Comparison of ENCODE assay signal across 1 cellular context in the genomic region with DNA sequence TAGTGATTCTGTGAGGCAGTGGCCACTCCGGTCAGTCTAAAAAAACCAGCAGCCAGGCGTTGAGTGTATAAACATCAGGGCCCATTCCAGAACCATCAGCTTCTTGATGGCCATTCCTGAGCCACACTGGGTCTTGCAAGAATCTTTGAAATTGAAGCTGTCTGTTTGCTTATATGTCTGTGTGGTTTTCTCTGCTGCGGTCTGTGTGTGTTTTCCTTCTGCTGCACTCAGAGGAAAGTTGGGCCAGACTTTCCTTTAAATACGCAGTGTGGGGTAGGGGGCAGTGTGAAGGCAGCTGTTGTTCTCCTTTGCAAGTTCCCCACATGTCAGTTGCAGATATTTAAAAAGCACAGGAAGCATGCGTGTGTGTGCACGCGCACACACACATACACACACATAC.
TF ChIP-seq lines count a peak whose summit lies in the region.

No MANE protein-coding gene starts in this region.

TF ChIP-seq in GM23338, 12 proteins besides CTCF, POLR2A, EP300 and RAD21 (continued from another document):
- TF ChIP-seq, protein P1, sequence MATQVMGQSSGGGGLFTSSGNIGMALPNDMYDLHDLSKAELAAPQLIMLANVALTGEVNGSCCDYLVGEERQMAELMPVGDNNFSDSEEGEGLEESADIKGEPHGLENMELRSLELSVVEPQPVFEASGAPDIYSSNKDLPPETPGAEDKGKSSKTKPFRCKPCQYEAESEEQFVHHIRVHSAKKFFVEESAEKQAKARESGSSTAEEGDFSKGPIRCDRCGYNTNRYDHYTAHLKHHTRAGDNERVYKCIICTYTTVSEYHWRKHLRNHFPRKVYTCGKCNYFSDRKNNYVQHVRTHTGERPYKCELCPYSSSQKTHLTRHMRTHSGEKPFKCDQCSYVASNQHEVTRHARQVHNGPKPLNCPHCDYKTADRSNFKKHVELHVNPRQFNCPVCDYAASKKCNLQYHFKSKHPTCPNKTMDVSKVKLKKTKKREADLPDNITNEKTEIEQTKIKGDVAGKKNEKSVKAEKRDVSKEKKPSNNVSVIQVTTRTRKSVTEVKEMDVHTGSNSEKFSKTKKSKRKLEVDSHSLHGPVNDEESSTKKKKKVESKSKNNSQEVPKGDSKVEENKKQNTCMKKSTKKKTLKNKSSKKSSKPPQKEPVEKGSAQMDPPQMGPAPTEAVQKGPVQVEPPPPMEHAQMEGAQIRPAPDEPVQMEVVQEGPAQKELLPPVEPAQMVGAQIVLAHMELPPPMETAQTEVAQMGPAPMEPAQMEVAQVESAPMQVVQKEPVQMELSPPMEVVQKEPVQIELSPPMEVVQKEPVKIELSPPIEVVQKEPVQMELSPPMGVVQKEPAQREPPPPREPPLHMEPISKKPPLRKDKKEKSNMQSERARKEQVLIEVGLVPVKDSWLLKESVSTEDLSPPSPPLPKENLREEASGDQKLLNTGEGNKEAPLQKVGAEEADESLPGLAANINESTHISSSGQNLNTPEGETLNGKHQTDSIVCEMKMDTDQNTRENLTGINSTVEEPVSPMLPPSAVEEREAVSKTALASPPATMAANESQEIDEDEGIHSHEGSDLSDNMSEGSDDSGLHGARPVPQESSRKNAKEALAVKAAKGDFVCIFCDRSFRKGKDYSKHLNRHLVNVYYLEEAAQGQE (IDR thresholded peaks at IDR 0.05; ENCODE audit: unreplicated experiment), result no peak
- no peak for TF ChIP-seq ZNF114 (CRISPR knock-in tag; IDR thresholded peaks at IDR 0.05)
TF ChIP-seq in GM23338: peak in this region for 0.
